Comparison of ENCODE assay signal across 8 cellular contexts in the genomic region with DNA sequence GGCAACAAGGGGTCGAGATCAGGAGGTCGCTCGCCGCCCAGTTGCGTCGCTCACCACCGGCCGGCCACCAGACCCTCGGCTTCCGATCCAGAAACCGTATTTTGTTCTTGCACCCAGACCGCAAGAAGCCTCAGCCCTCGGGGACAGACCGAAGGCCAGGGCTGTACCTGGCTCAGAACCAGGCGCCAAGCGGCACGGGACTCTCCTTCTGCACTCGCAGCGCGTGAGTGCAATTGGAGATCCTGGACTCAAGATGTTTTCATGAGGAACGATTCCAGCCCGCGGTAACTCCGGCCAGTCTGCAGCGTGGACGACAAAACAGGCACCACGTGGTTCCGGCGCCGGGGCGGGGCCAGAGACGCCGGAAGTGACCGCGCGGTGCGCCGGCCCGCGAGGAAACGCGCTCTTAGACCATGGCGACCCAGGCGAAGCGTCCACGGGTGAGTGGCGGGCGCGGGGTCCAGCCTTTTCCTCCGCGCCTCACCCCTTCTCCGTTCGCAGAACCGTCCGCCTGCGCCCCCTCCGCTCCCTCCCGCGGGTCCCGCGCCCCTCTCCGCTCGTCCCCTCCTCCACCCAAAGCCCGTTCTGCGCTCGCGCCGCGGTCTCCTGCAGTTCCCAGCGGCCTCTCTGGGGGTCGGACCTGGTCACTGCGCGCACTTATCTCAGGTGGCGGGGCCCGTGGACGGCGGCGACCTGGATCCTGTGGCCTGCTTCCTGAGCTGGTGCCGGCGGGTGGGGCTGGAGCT. TPM values are rescaled to one million over a fixed set of nuclear protein-coding genes. Genes with fewer than 3 reads are reported as not detected.
A peak's percentile ranks its signal among the peaks of the same experiment; 100 is the strongest.
DNase-seq lines count a peak whose midpoint lies in the region; ATAC-seq, FAIRE-seq and TF ChIP-seq lines count a peak whose summit lies in the region.

A gene with protein sequence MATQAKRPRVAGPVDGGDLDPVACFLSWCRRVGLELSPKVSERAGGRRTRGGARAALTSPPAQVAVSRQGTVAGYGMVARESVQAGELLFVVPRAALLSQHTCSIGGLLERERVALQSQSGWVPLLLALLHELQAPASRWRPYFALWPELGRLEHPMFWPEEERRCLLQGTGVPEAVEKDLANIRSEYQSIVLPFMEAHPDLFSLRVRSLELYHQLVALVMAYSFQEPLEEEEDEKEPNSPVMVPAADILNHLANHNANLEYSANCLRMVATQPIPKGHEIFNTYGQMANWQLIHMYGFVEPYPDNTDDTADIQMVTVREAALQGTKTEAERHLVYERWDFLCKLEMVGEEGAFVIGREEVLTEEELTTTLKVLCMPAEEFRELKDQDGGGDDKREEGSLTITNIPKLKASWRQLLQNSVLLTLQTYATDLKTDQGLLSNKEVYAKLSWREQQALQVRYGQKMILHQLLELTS (plus strand): TSS at position 393 of the 746 bp plus-strand sequence. CDS start 21 bp downstream, at position 414.

- H2AFZ ChIP-seq in GM23248 = peak within 1 kb of the TSS; percentile 92

- FAIRE-seq in pancreas (lab: Jason Lieb, UNC) = no peak

- no peaks in the 10 kb centered on the region for H4K20me1 ChIP-seq in GM23248 (ENCODE audit: insufficient read depth)

- intact Hi-C loops in Right ventricle myocardium superior (cut with DNase I) = loop anchor here (10.0 kb wide), 1 partner anchor 120 kb away; no protein-coding TSS in a partner anchor
- intact Hi-C loops in pancreas (cut with DNase I) = no loop called here
- intact Hi-C loops in tibial artery (cut with DNase I; ENCODE audit: low total_unique reads) = no loop called here

- H3K36me3 ChIP-seq in GM23248 (ENCODE audit: low read depth) = peaks cover 11% of the 10 kb centered on the region
- peaks cover 0 to 24% (median 2%) of the 10 kb centered on the region in 3 donors for H3K36me3 ChIP-seq in pancreas
- H3K36me3 ChIP-seq in tibial artery = peaks cover 27 to 41% (median 35%) of the 10 kb centered on the region in 3 donors

- H3K4me2 ChIP-seq in GM23248 (ENCODE audit: unreplicated experiment) = peak within 1 kb of the TSS; percentile 97

- TF ChIP-seq CTCF in LNCaP clone FGC (IDR thresholded peaks at IDR 0.05; ENCODE audit: control insufficient read depth, extremely low read depth, insufficient read depth) (0 out of 2 replicates have a peak, but pooled peaks have one; percentile 7), pancreas (IDR thresholded peaks at IDR 0.05) (peak in 1 of 4 donors; percentile 7), tibial artery (IDR thresholded peaks at IDR 0.05) (no peak)

- H3K4me1 ChIP-seq in GM23248 (ENCODE audit: insufficient read depth) (peaks cover 4% of the 10 kb centered on the region; the same call in 1 of the 2 replicates), pancreas (peaks cover 5 to 18% (median 7%) of the 10 kb centered on the region in 3 donors), tibial artery (peaks cover 0 to 19% (median 13%) of the 10 kb centered on the region in 4 donors)

- H3K9ac ChIP-seq in GM23248 = peak within 1 kb of the TSS; percentile 82

- no peaks in the 10 kb centered on the region for H3K9me2 ChIP-seq in GM23248 (ENCODE audit: insufficient read depth)

- H3K4me3 ChIP-seq in GM23248 (peak within 1 kb of the TSS; percentile 88), LNCaP clone FGC (ENCODE audit: low read depth, low read length) (peak within 1 kb of the TSS; percentile 67), pancreas (peak within 1 kb of the TSS; percentile 70 to 97 (median 80)), tibial artery (peak within 1 kb of the TSS; percentile 68 to 97)

- DNase-seq in G401 (ENCODE audit: low spot score) (peak; percentile 90), GM23248 (peak; percentile 95), LNCaP clone FGC (ENCODE audit: low read depth) (peak; percentile 89), SKM-1 treated with dmso at 0.1 percent for 144 hours (lab: John Stamatoyannopoulos, UW; ENCODE audit: unreplicated experiment) (peak; percentile 77), Right ventricle myocardium superior (peak; percentile 93), pancreas (peak; percentile 87 to 95 (median 90)), tibial artery (peak; percentile 91 to 93)
- DNase-seq in activated naive CD8-positive, alpha-beta T cell treated with anti-CD3 and anti-CD28 coated beads, Interleukin-2, amount 50 U/mL, for 16 hours (ENCODE audit: low read depth, low spot score) = peak; percentile 56

- H3K27ac ChIP-seq in GM23248 (peak within 1 kb of the TSS; percentile 66), pancreas (peak within 1 kb of the TSS; percentile 76 to 88 (median 84)), tibial artery (peak within 1 kb of the TSS; percentile 78 to 88)

- 1 to 2% methylated on average over 53 to 77 of the region's 80 CpGs for WGBS in GM23248 (ENCODE audit: low coverage in 1 of 2, low lambda C conversion rate in 2 of 2, missing lambda C conversion rate in 2 of 2), 2 experiments
- WGBS in pancreas, 2 donors = 1% methylated on average over 73 to 80 of the region's 80 CpGs

- H3K79me2 ChIP-seq in GM23248 (ENCODE audit: insufficient read depth) = peaks cover 6% of the 10 kb centered on the region; the same call in 1 of the 2 replicates

- peaks cover 26% of the 10 kb centered on the region for H3F3A ChIP-seq in GM23248 (ENCODE audit: insufficient read depth)

- H3K9me3 ChIP-seq in GM23248 (ENCODE audit: low read depth) (no peaks in the 10 kb centered on the region), pancreas (no peaks in the 10 kb centered on the region), tibial artery (no peaks in the 10 kb centered on the region)

- ATAC-seq in Right ventricle myocardium superior (ENCODE audit: poor library complexity) = peak; percentile 95
- peak; percentile 92 to 96 (median 93) for ATAC-seq in pancreas

- H3K27me3 ChIP-seq in GM23248 (replicated peaks; ENCODE audit: insufficient read depth) = no peaks in the 10 kb centered on the region
- H3K27me3 ChIP-seq in pancreas = no peaks in the 10 kb centered on the region
- H3K27me3 ChIP-seq in tibial artery = no peaks in the 10 kb centered on the region

- in situ Hi-C loops in G401 (cut with HindIII; ENCODE audit: low sequenced_read_pairs) = no loop called here
- in situ Hi-C loops in GM23248 (cut with MboI) = no loop called here

RNA-seq across cellular contexts. Expression of the gene that starts here (rescaled TPM):
- 18.6 and 21.3 TPM in 2 replicates for total RNA-seq in G401 (2014; rRNA removed; shearing (Covaris generic))
- total RNA-seq in GM23248 (2014; rRNA removed; shearing (Covaris generic)) = 11.5 and 14.9 TPM in 2 replicates
- 8.7 and 9.4 TPM in 2 replicates for polyA plus RNA-seq in GM23248 (2016; fragmentation: Nextera tagmentation; extraction: Ambion mirVana)
- 14.4 TPM for total RNA-seq in Right ventricle myocardium superior
- 10 to 100 TPM; 13.8 to 23.0 (median 20.2) TPM for total RNA-seq in pancreas
- 10 to 100 TPM; 30.6 to 38.2 TPM for polyA plus RNA-seq in pancreas

Comparison
In these comparisons a context has a peak if more than half of its experiments do, and no peak if none do; other contexts are left out.
1. Peak in every context shown above with its lines: DNase-seq, ATAC-seq, H3K4me3 ChIP-seq and H3K27ac ChIP-seq.